17 cellular contexts compared by ENCODE assay signal in the genomic region with DNA sequence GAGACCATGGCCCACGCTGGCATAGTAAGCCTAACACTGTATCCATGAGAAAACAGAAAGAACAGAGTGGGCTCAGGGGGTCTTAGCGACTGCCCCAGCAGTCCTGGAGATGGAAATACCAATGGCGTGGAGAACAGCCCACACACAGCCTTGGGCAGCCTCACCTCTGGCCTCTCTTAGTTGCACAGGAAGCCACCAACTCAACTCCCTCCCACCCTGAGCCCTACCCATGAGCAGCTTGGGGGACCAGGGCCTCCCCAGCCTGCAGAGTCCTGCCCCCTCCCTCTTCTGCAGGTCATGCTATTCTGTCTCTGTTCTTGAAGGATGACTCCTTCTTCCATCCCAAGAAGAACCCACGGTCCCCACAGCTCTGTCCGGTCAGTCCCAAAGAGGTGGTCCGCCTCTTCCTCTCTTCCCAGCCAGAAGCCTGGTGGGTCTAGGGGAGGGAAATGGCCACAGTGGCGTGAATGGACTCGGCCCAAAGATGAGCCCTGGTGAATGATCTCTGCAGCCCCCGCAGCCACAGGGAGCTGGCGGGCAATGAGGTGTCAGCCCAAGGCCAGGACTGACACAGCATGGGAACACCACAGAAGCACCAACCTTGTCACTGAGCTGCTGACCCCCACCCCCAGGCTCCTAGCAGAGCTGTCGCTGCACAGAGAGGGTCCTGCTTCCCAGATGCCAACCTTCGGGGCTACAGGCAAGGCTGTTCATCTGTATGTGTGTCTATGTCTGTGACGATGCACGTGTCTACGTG.
DNase-seq lines count a peak whose midpoint lies in the region; ATAC-seq and TF ChIP-seq lines count a peak whose summit lies in the region.
"Had no signal": no experiment of that assay in that cellular context is flagged by ENCODE, and none has a peak within 500 bp of the region (broad histone marks: within the 10 kb centered on the region; RNA-seq: fewer than 3 reads in every experiment).

No MANE protein-coding gene starts in this region.

- H3K36me3 ChIP-seq in esophagus muscularis mucosa (no peaks in the 10 kb centered on the region), thymus (ENCODE audit: control insufficient read depth, insufficient read depth) (no peaks in the 10 kb centered on the region)

- peak overlapping the region; percentile 74 to 81 (median 77) for H3K27ac ChIP-seq in esophagus muscularis mucosa (replicated peaks in 1 of 4)
- H3K27ac ChIP-seq in thymus (ENCODE audit: low read depth) = peak overlapping the region; percentile 46
- no peak overlapping the region for H3K27ac ChIP-seq in substantia nigra (ENCODE audit: low read depth, low read length, poor library complexity, severe bottlenecking)

- no peak for TF ChIP-seq EP300 in esophagus muscularis mucosa (IDR thresholded peaks at IDR 0.05)

- H3K4me3 ChIP-seq in NB4 (ENCODE audit: low read depth, low read length) (no peak overlapping the region), esophagus muscularis mucosa (no peak overlapping the region), thymus (ENCODE audit: low read length) (no peak overlapping the region)

- TF ChIP-seq CTCF in NB4 (IDR thresholded peaks at IDR 0.05; ENCODE audit: low read depth, low read length) = no peak
- no peak for TF ChIP-seq CTCF in esophagus muscularis mucosa (IDR thresholded peaks at IDR 0.05)
- no peak for TF ChIP-seq CTCF in osteocyte (IDR thresholded peaks at IDR 0.05)

- peaks cover 0 to 69% (median 60%) of the 10 kb centered on the region in 4 donors for H3K4me1 ChIP-seq in esophagus muscularis mucosa
- no peaks in the 10 kb centered on the region for H3K4me1 ChIP-seq in thymus (ENCODE audit: control insufficient read depth, insufficient read depth, low read length)
- H3K4me1 ChIP-seq: Caco-2 had no signal

- intact Hi-C loops in esophagus muscularis mucosa (cut with DNase I) = no loop called here

- peaks cover 64% of the 10 kb centered on the region for H3K4me1 Mint-ChIP-seq in osteocyte (ENCODE audit: unreplicated experiment)

- 85% methylated on average over 14 of the region's 15 CpGs for WGBS in esophagus muscularis mucosa
- WGBS in thymus = 93% methylated on average over 15 of the region's 15 CpGs

- no peaks in the 10 kb centered on the region for H3K27me3 Mint-ChIP-seq in osteocyte (ENCODE audit: unreplicated experiment)

- H3K9me3 ChIP-seq in esophagus muscularis mucosa (no peaks in the 10 kb centered on the region), thymus (ENCODE audit: control insufficient read depth) (no peaks in the 10 kb centered on the region)
- H3K9me3 ChIP-seq: Caco-2 had no signal

- H3K9me3 Mint-ChIP-seq in osteocyte (ENCODE audit: unreplicated experiment) = peaks cover 6% of the 10 kb centered on the region

- no peak overlapping the region for H3K4me3 Mint-ChIP-seq in osteocyte (ENCODE audit: unreplicated experiment)
- H3K4me3 Mint-ChIP-seq: H9 had no signal

- ATAC-seq in GM19324 (IDR thresholded peaks at IDR 0.05; ENCODE audit: low FRiP score, unreplicated experiment) = no peak

- no peaks in the 10 kb centered on the region for H3K36me3 Mint-ChIP-seq in osteocyte (ENCODE audit: unreplicated experiment)

- TF ChIP-seq POLR2A in NB4 (IDR thresholded peaks at IDR 0.05; ENCODE audit: extremely low read depth, insufficient read length) (no peak), esophagus muscularis mucosa (IDR thresholded peaks at IDR 0.05; ENCODE audit: low read depth) (no peak)

- DNase-seq in NB4 (ENCODE audit: low read depth) (peak; percentile 69), esophagus muscularis mucosa (ENCODE audit: extremely low spot score) (no peak), osteocyte (ENCODE audit: extremely low spot score, unreplicated experiment) (no peak), substantia nigra (lab: John Stamatoyannopoulos, UW) (no peak), HuH-7 (ENCODE audit: low spot score) (no peak)
- DNase-seq in stimulated activated CD4-positive, alpha-beta T cell treated with anti-CD3 and anti-CD28 coated beads, Interleukin-15, amount 100 ng/mL, for 24 hours = no peak
- DNase-seq: Caco-2; H9; NCI-H1417; NCI-H187 treated with DMSO at 0.1 percent for 48 hours; NCI-H446; NK-92 treated with Interleukin-12 subunit alpha and Interleukin-12 subunit beta, amount 100 ng/mL, for 24 hours; OCI-M1; RPMI8226; SIG-M5 had no signal

- peak overlapping the region; percentile 39 for H3K27ac Mint-ChIP-seq in osteocyte (ENCODE audit: unreplicated experiment)
- H3K27ac Mint-ChIP-seq: H9 had no signal

- H3K27me3 ChIP-seq in esophagus muscularis mucosa (no peaks in the 10 kb centered on the region), thymus (ENCODE audit: control insufficient read depth, insufficient read depth) (no peaks in the 10 kb centered on the region)
